ENCODE assay signal across 10 cellular contexts in genomic region chr17:73401911-73402310, GRCh38.
DNase-seq lines count a peak whose midpoint lies in the region; ATAC-seq, FAIRE-seq and TF ChIP-seq lines count a peak whose summit lies in the region.
"Had no signal": no experiment of that assay in that cellular context is flagged by ENCODE, and none has a peak within 500 bp of the region (broad histone marks: within the 10 kb centered on the region; RNA-seq: fewer than 3 reads in every experiment).

No MANE protein-coding gene starts in this region.

- POLR2A ChIA-PET in HepG2 (lab: Yijun Ruan, JAX): no interaction called here

- H3K79me2 ChIP-seq in HepG2 (ENCODE audit: insufficient read depth, low read length): no peaks in the 10 kb centered on the region

- no peaks in the 10 kb centered on the region for H3K9me3 ChIP-seq in HepG2 (ENCODE audit: low read length)

- TF ChIP-seq EP300 in HepG2 (IDR thresholded peaks at IDR 0.05; ENCODE audit: low read depth in 2 of 2, low read length in 2 of 2) (no peak), HepG2 (CRISPR knock-in tag; IDR thresholded peaks at IDR 0.05; ENCODE audit: borderline replicate concordance) (no peak)

- no peak overlapping the region for H3K27ac ChIP-seq in caudate nucleus (ENCODE audit: low read depth, low read length)
- H3K27ac ChIP-seq in HepG2 (ENCODE audit: extremely low read length, insufficient read depth, low read length): no peak overlapping the region

- no peak overlapping the region for H2AFZ ChIP-seq in HepG2 (ENCODE audit: low read length)

- no peak for FAIRE-seq in HepG2 (lab: Jason Lieb, UNC)

- TF ChIP-seq POLR2A in HepG2 (IDR thresholded peaks at IDR 0.05; ENCODE audit: insufficient read depth in 1 of 2, low read depth in 2 of 2, low read length in 2 of 2): no peak

- H3K4me3 ChIP-seq in HepG2 (replicated peaks in 1 of 3; ENCODE audit: insufficient read depth in 1 of 3, low read depth in 2 of 3, low read length in 3 of 3): no peak overlapping the region; a peak in 1 of 6 replicates

- peaks cover 9 to 38% of the 10 kb centered on the region in 2 experiments; a peak in 4 of 5 replicates for H3K27me3 ChIP-seq in HepG2 (ENCODE audit: control insufficient read depth in 1 of 2, insufficient read depth in 2 of 2, low read length in 2 of 2)

- H3K4me2 ChIP-seq in HepG2 (ENCODE audit: low read depth, low read length): peak overlapping the region; percentile 16; the same call in 1 of the 2 replicates

- intact Hi-C loops in HepG2 (cut with micrococcal nuclease; ENCODE audit: unreplicated experiment): no loop called here

- TF ChIP-seq CTCF in HepG2 (CRISPR knock-in tag; IDR thresholded peaks at IDR 0.05): no peak

- in situ Hi-C loops in HepG2 (cut with HindIII; ENCODE audit: extremely low pct_ligation_motif_present, low pct_unique_long_range_greater_than_20kb): no loop called here

- no peaks in the 10 kb centered on the region for H4K20me1 ChIP-seq in HepG2 (ENCODE audit: insufficient read depth, low read length)

- no TSS peak for BruUV-seq in HepG2 (replicated peaks; lab: Mats Ljungman, UMichigan)

- H3K9ac ChIP-seq in HepG2 (ENCODE audit: insufficient read depth, low read depth, low read length): no peak overlapping the region

- ATAC-seq in HepG2 (peak; percentile 69), GM19463 (IDR thresholded peaks at IDR 0.05; ENCODE audit: unreplicated experiment) (no peak), HG02973 (IDR thresholded peaks at IDR 0.05; ENCODE audit: unreplicated experiment) (no peak)
- ATAC-seq: natural killer cell had no signal

- 40% methylated on average over 9 of the region's 18 CpGs for WGBS in HepG2 (ENCODE audit: low lambda C conversion rate)

- H3K4me1 ChIP-seq in HepG2 (ENCODE audit: insufficient read depth, low read length): 0 out of 2 replicates have a peak, but pooled peaks cover 5% of the 10 kb centered on the region

- H3K36me3 ChIP-seq in HepG2 (replicated peaks in 1 of 2; ENCODE audit: control insufficient read depth in 1 of 2, insufficient read depth in 2 of 2, low read length in 2 of 2): no peaks in the 10 kb centered on the region

- CTCF ChIA-PET in HepG2 (lab: Yijun Ruan, JAX; ENCODE audit: low intra/inter-chr PET ratio, low total read pairs): no interaction called here

- TF ChIP-seq RAD21 in HepG2 (CRISPR knock-in tag; IDR thresholded peaks at IDR 0.05): no peak

- DNase-seq in DMS53 (lab: John Stamatoyannopoulos, UW) (peak; percentile 97), NCI-H2227 (lab: John Stamatoyannopoulos, UW; ENCODE audit: unreplicated experiment) (peak; percentile 69), caudate nucleus (lab: John Stamatoyannopoulos, UW) (peak in 31 of 61 donors; percentile 2 to 83 (median 30)), HepG2 (ENCODE audit: low spot score) (peak; percentile 31), DMS153 treated with DMSO at 0.1 percent for 48 hours (lab: John Stamatoyannopoulos, UW; ENCODE audit: unreplicated experiment) (no peak), COR-L47 (lab: John Stamatoyannopoulos, UW) (no peak)
- DNase-seq: activated T-cell treated with anti-CD3 and anti-CD28 coated beads for 4 hours, natural killer cell had no signal

TF ChIP-seq in HepG2, 621 proteins besides CTCF, POLR2A, EP300 and RAD21:
- TF ChIP-seq GABPB1 (CRISPR knock-in tag; IDR thresholded peaks at IDR 0.05) (peak; percentile 54), GABPA (IDR thresholded peaks at IDR 0.05; ENCODE audit: low read depth, low read length) (0 out of 2 replicates have a peak, but pooled peaks have one; percentile 29), GABPA (CRISPR knock-in tag; IDR thresholded peaks at IDR 0.05; ENCODE audit: low read depth) (peak; percentile 77), RFX1 (IDR thresholded peaks at IDR 0.05) (peak; percentile 42; the same call in 1 of the 2 replicates), TFAP4 (IDR thresholded peaks at IDR 0.05; ENCODE audit: borderline replicate concordance, low read depth) (peak; percentile 37; the same call in 1 of the 2 replicates), RFX3 (CRISPR knock-in tag; IDR thresholded peaks at IDR 0.05) (peak; percentile 50; the same call in 1 of the 2 replicates), JUNB (CRISPR knock-in tag; IDR thresholded peaks at IDR 0.05; ENCODE audit: borderline replicate concordance) (no peak)
TF ChIP-seq in HepG2: peak in this region for 5.

Comparison
In these comparisons a context has a peak if more than half of its experiments do, and no peak if none do; other contexts are left out.
1. DNase-seq: peak in DMS53 (single experiment), NCI-H2227 (single experiment), caudate nucleus (31 of 61) and HepG2 (single experiment); none in DMS153 treated with DMSO at 0.1 percent for 48 hours (single experiment) and COR-L47 (single experiment).